In genomic region chr6:34084591-34085280, GRCh38 we compare ENCODE assay signal across 1 cellular context.
TF ChIP-seq lines count a peak whose summit lies in the region.

No MANE protein-coding gene starts in this region.

TF ChIP-seq in GM23338, 12 proteins besides CTCF, POLR2A, EP300 and RAD21 (continued from another document):
- TF ChIP-seq ZNF462 (CRISPR knock-in tag; IDR thresholded peaks at IDR 0.05) = no peak
- no peak for TF ChIP-seq ZNF331 (CRISPR knock-in tag; IDR thresholded peaks at IDR 0.05; ENCODE audit: low read depth)
